ENCODE assay signal across 1 cellular context in the genomic region with DNA sequence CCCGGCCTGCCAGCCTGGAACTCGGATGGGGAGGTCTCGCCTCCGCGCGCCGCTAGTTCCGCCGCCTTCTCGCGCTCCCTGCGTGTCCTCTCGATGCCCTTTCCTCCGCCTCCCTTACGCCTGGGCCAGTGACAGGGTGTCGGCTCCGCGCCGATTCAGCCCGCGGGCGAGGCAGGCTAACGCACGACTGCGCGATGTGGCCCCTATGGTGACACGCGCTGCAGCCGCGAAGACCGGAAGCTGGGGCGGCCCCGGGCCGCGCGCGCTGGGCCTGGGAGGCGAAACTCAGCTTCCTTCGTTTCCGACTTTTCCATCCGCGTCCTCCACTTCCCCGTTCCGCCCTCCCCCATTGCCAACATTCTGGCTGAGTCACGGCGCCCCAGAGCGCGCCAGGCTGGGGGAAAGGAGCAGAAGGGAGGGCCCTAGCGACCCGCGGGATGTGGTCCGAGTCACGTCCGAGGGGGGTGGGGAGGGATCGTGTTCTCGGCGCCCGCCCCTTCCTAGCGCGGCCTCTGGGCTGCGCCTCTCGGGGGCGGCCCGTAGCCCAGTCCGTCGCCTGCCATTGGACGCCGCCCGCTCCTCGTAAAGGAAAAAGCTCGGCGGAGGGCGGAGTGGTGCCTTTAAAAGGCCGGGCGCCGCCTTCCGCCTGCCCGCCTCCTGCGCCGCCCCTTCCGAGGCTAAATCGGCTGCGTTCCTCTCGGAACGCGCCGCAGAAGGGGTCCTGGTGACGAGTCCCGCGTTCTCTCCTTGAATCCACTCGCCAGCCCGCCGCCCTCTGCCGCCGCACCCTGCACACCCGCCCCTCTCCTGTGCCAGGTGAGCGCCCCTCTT.
TF ChIP-seq lines count a peak whose summit lies in the region.

Gene ALDOA, plus strand, starts transcription at position 649 of the 831 bp plus-strand sequence. CDS start 1,138 bp downstream, outside the sequence.

TF ChIP-seq in K562, 482 proteins besides CTCF, POLR2A, EP300 and RAD21 (continued from another document and continues in another):
- TF ChIP-seq BCLAF1 (IDR thresholded peaks at IDR 0.05; ENCODE audit: borderline replicate concordance in 1 of 2, control insufficient read depth in 1 of 2, low read depth in 2 of 2, low read length in 1 of 2) (0 out of 4 replicates have a peak, but pooled peaks of 1 of the 2 experiments have one; percentile 67), CBFA2T3 (IDR thresholded peaks at IDR 0.05) (no peak), FOS (IDR thresholded peaks at IDR 0.05; ENCODE audit: extremely low read depth, insufficient read length) (no peak), TCF7L2 (IDR thresholded peaks at IDR 0.05; ENCODE audit: low read depth, low read length) (no peak), NFIC (IDR thresholded peaks at IDR 0.05) (peak; percentile 51; the same call in 1 of the 2 replicates), IFI16 (CRISPR knock-in tag; IDR thresholded peaks at IDR 0.05) (no peak), TCF3 (CRISPR knock-in tag; IDR thresholded peaks at IDR 0.05) (peak; percentile 24; the same call in 1 of the 2 replicates), ZNF766 (CRISPR knock-in tag; conservative IDR thresholded peaks at IDR 0.05) (peak; percentile 52; the same call in 1 of the 2 replicates), ZNF445 (CRISPR knock-in tag; IDR thresholded peaks at IDR 0.05; ENCODE audit: low read depth) (no peak), ZC3H11A (IDR thresholded peaks at IDR 0.05; ENCODE audit: low read depth, low read length) (peak; percentile 33; the same call in 1 of the 2 replicates), E2F3 (CRISPR knock-in tag; IDR thresholded peaks at IDR 0.05) (peak; percentile 65; the same call in 1 of the 2 replicates), PHF21A (IDR thresholded peaks at IDR 0.05; ENCODE audit: borderline replicate concordance, low read depth) (peak; percentile 9; the same call in 1 of the 2 replicates), ESRRA (IDR thresholded peaks at IDR 0.05; ENCODE audit: borderline replicate concordance, low read depth) (peak; percentile 67), PHB2 (IDR thresholded peaks at IDR 0.05; ENCODE audit: low read depth) (no peak), JUND (IDR thresholded peaks at IDR 0.05; ENCODE audit: borderline replicate concordance, low read depth, low read length) (peak; percentile 86), JUND (tag; IDR thresholded peaks at IDR 0.05; ENCODE audit: borderline replicate concordance, low read depth, low read length) (peak; percentile 77; the same call in 1 of the 3 replicates), POLR3G (IDR thresholded peaks at IDR 0.05; ENCODE audit: extremely low read depth, insufficient read length, insufficient replicate concordance) (no peak), ZFP30 (CRISPR knock-in tag; IDR thresholded peaks at IDR 0.05; ENCODE audit: borderline replicate concordance) (no peak), PPARD (CRISPR knock-in tag; IDR thresholded peaks at IDR 0.05) (no peak), ATF1 (CRISPR knock-in tag; IDR thresholded peaks at IDR 0.05) (no peak), ATF1 (tag; IDR thresholded peaks at IDR 0.05) (peak; percentile 91), CREB1 (IDR thresholded peaks at IDR 0.05) (peak; percentile 79), CREB1 (CRISPR knock-in tag; IDR thresholded peaks at IDR 0.05) (peak; percentile 86), PRMT5 (CRISPR knock-in tag; IDR thresholded peaks at IDR 0.05) (no peak), ZNF592 (IDR thresholded peaks at IDR 0.05) (peak; percentile 93), HCFC1 (IDR thresholded peaks at IDR 0.05; ENCODE audit: low read depth, low read length) (no peak), MEIS2 (IDR thresholded peaks at IDR 0.05; ENCODE audit: partially characterized antibody) (peak; percentile 76), XRCC4 (IDR thresholded peaks at IDR 0.05; ENCODE audit: extremely low read depth, insufficient read depth, insufficient read length) (no peak), TRIM28 (IDR thresholded peaks at IDR 0.05) (0 out of 2 replicates have a peak, but pooled peaks have one; percentile 14), ELF4 (CRISPR knock-in tag; IDR thresholded peaks at IDR 0.05) (peak; percentile 94), ZNF699 (CRISPR knock-in tag; IDR thresholded peaks at IDR 0.05; ENCODE audit: insufficient replicate concordance) (no peak), GABPA (tag; conservative IDR thresholded peaks at IDR 0.05; ENCODE audit: low read depth) (peak; percentile 92), COPS2 (conservative IDR thresholded peaks at IDR 0.05) (no peak), ZFP1 (CRISPR knock-in tag; IDR thresholded peaks at IDR 0.05) (no peak), ZNF449 (CRISPR knock-in tag; IDR thresholded peaks at IDR 0.05) (no peak), SMARCE1 (IDR thresholded peaks at IDR 0.05) (peak; percentile 23; the same call in 1 of the 2 replicates), PKNOX1 (IDR thresholded peaks at IDR 0.05) (no peak; the same call in 1 of the 2 replicates), ZNF717 (CRISPR knock-in tag; IDR thresholded peaks at IDR 0.05) (no peak), SIRT6 (IDR thresholded peaks at IDR 0.05; ENCODE audit: low read depth, low read length) (no peak), SRSF9 (IDR thresholded peaks at IDR 0.05; ENCODE audit: borderline replicate concordance, low read depth, low read length) (no peak), SRSF1 (IDR thresholded peaks at IDR 0.05; ENCODE audit: low read depth, low read length) (no peak), TCFL5 (CRISPR knock-in tag; conservative IDR thresholded peaks at IDR 0.05) (no peak), MYNN (IDR thresholded peaks at IDR 0.05) (peak; percentile 55; the same call in 1 of the 2 replicates), MYNN (CRISPR knock-in tag; IDR thresholded peaks at IDR 0.05) (no peak)
- TF ChIP-seq, protein P1, sequence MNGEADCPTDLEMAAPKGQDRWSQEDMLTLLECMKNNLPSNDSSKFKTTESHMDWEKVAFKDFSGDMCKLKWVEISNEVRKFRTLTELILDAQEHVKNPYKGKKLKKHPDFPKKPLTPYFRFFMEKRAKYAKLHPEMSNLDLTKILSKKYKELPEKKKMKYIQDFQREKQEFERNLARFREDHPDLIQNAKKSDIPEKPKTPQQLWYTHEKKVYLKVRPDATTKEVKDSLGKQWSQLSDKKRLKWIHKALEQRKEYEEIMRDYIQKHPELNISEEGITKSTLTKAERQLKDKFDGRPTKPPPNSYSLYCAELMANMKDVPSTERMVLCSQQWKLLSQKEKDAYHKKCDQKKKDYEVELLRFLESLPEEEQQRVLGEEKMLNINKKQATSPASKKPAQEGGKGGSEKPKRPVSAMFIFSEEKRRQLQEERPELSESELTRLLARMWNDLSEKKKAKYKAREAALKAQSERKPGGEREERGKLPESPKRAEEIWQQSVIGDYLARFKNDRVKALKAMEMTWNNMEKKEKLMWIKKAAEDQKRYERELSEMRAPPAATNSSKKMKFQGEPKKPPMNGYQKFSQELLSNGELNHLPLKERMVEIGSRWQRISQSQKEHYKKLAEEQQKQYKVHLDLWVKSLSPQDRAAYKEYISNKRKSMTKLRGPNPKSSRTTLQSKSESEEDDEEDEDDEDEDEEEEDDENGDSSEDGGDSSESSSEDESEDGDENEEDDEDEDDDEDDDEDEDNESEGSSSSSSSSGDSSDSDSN (IDR thresholded peaks at IDR 0.05; ENCODE audit: borderline replicate concordance in 1 of 2, low read depth in 2 of 2, low read length in 2 of 2): peak in 1 of 2 experiments; percentile 76; a peak in 1 of 4 replicates
- TF ChIP-seq, protein P2, sequence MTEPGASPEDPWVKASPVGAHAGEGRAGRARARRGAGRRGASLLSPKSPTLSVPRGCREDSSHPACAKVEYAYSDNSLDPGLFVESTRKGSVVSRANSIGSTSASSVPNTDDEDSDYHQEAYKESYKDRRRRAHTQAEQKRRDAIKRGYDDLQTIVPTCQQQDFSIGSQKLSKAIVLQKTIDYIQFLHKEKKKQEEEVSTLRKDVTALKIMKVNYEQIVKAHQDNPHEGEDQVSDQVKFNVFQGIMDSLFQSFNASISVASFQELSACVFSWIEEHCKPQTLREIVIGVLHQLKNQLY (CRISPR knock-in tag; conservative IDR thresholded peaks at IDR 0.05): peak; percentile 35 to 92; a peak in 3 of 4 replicates
- TF ChIP-seq, protein P3, sequence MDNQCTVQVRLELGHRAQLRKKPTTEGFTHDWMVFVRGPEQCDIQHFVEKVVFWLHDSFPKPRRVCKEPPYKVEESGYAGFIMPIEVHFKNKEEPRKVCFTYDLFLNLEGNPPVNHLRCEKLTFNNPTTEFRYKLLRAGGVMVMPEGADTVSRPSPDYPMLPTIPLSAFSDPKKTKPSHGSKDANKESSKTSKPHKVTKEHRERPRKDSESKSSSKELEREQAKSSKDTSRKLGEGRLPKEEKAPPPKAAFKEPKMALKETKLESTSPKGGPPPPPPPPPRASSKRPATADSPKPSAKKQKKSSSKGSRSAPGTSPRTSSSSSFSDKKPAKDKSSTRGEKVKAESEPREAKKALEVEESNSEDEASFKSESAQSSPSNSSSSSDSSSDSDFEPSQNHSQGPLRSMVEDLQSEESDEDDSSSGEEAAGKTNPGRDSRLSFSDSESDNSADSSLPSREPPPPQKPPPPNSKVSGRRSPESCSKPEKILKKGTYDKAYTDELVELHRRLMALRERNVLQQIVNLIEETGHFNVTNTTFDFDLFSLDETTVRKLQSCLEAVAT (IDR thresholded peaks at IDR 0.05): peak; percentile 79 to 81; a peak in 2 of 4 replicates
